In genomic region chr19:35661995-35662340, GRCh38 we compare ENCODE assay signal across 21 cellular contexts. TPM values are rescaled to one million over a fixed set of nuclear protein-coding genes. Genes with fewer than 3 reads are reported as not detected.
DNase-seq lines count a peak whose midpoint lies in the region; ATAC-seq and TF ChIP-seq lines count a peak whose summit lies in the region.
"Had no signal": no experiment of that assay in that cellular context is flagged by ENCODE, and none has a peak within 500 bp of the region (broad histone marks: within the 10 kb centered on the region; RNA-seq: fewer than 3 reads in every experiment).

No MANE protein-coding gene starts in this region.

- H3K4me3 Mint-ChIP-seq in T-helper 17 cell = no peak overlapping the region
- no peak overlapping the region for H3K4me3 Mint-ChIP-seq in glutamatergic neuron (ENCODE audit: unreplicated experiment)
- H3K4me3 Mint-ChIP-seq: CD14-positive monocyte; CD4-positive, alpha-beta memory T cell; CD4-positive, CD25-positive, alpha-beta regulatory T cell; CD8-positive, alpha-beta memory T cell had no signal

- H3K27ac Mint-ChIP-seq in T-helper 17 cell (peak overlapping the region; percentile 79), glutamatergic neuron (ENCODE audit: unreplicated experiment) (no peak overlapping the region)
- H3K27ac Mint-ChIP-seq: CD4-positive, alpha-beta memory T cell; CD4-positive, CD25-positive, alpha-beta regulatory T cell had no signal

- H3K27me3 ChIP-seq in right lobe of liver = no peaks in the 10 kb centered on the region
- H3K27me3 ChIP-seq: BLaER1 had no signal

- WGBS in right lobe of liver (ENCODE audit: insufficient coverage, low coverage, low lambda C conversion rate, missing lambda C conversion rate) = 85% methylated on average over 5 of the region's 6 CpGs

- ATAC-seq in T-helper 17 cell = no peak
- ATAC-seq in right lobe of liver = no peak
- ATAC-seq in GM18511 (IDR thresholded peaks at IDR 0.05; ENCODE audit: unreplicated experiment) = no peak

- H3K36me3 Mint-ChIP-seq in T-helper 17 cell (ENCODE audit: low read depth) (peaks cover 3% of the 10 kb centered on the region), glutamatergic neuron (ENCODE audit: unreplicated experiment) (no peaks in the 10 kb centered on the region)

- no peak for TF ChIP-seq POLR2A in right lobe of liver (IDR thresholded peaks at IDR 0.05)

- H3K9me3 ChIP-seq in T-helper 17 cell (ENCODE audit: control insufficient read depth, low read length, poor library complexity, severe bottlenecking) = no peaks in the 10 kb centered on the region
- H3K9me3 ChIP-seq in right lobe of liver = no peaks in the 10 kb centered on the region
- H3K9me3 ChIP-seq: BE2C had no signal

- H3K27ac ChIP-seq in right lobe of liver = peak overlapping the region in 2 of 3 donors; percentile 21 to 43
- H3K27ac ChIP-seq: BLaER1 had no signal

- H3K36me3 ChIP-seq in right lobe of liver = peaks cover 8 to 26% (median 12%) of the 10 kb centered on the region in 4 donors

- DNase-seq in T-helper 17 cell = no peak
- no peak for DNase-seq in right lobe of liver
- DNase-seq in NCI-H1930 (lab: John Stamatoyannopoulos, UW) = no peak
- no peak for DNase-seq in glutamatergic neuron
- DNase-seq: 8988T; ACHN; BE2C; C1 segment of cervical spinal cord; CD4-positive, alpha-beta memory T cell; CD4-positive, CD25-positive, alpha-beta regulatory T cell; CD8-positive, alpha-beta memory T cell; COR-L47; DMS 273 treated with DMSO at 0.1 percent for 48 hours; DMS153; DMS53; DMS79 treated with DMSO at 0.1 percent for 48 hours; GF-D8 had no signal

- H3K4me1 ChIP-seq in right lobe of liver = peaks cover 0 to 20% (median 8%) of the 10 kb centered on the region in 4 donors
- H3K4me1 ChIP-seq: BE2C had no signal

- peaks cover 5% of the 10 kb centered on the region for H3K4me1 Mint-ChIP-seq in T-helper 17 cell
- no peaks in the 10 kb centered on the region for H3K4me1 Mint-ChIP-seq in glutamatergic neuron (ENCODE audit: low read depth, unreplicated experiment)
- H3K4me1 Mint-ChIP-seq: CD14-positive monocyte had no signal

- intact Hi-C loops in right lobe of liver (cut with DNase I) = no loop called here

- no peak overlapping the region for H3K4me3 ChIP-seq in right lobe of liver
- H3K4me3 ChIP-seq: BLaER1 had no signal

- TF ChIP-seq CTCF in right lobe of liver (IDR thresholded peaks at IDR 0.05) (no peak), glutamatergic neuron (IDR thresholded peaks at IDR 0.05; ENCODE audit: partially characterized antibody, unreplicated experiment) (no peak)

- H3K27me3 Mint-ChIP-seq in T-helper 17 cell = no peaks in the 10 kb centered on the region
- peaks cover 3% of the 10 kb centered on the region for H3K27me3 Mint-ChIP-seq in glutamatergic neuron (ENCODE audit: unreplicated experiment)
- H3K27me3 Mint-ChIP-seq: CD4-positive, alpha-beta memory T cell; CD4-positive, CD25-positive, alpha-beta regulatory T cell; CD8-positive, alpha-beta memory T cell had no signal

- H3K9me3 Mint-ChIP-seq in glutamatergic neuron (ENCODE audit: unreplicated experiment) = no peaks in the 10 kb centered on the region
- H3K9me3 Mint-ChIP-seq: CD8-positive, alpha-beta memory T cell had no signal

RNA-seq across cellular contexts. Expression of gene UPK1A, which starts 4.3 kb away (rescaled TPM):
- under 1 TPM in 1 of 2 donors, not detected in 1; 0.44 TPM for total RNA-seq in T-helper 17 cell
- under 1 TPM in 1 of 6 experiments, not detected in 5; 0.27 TPM for total RNA-seq in right lobe of liver
- total RNA-seq in glutamatergic neuron (ENCODE audit: unreplicated experiment) = not detected
- total RNA-seq: A673; CD4-positive, CD25-positive, alpha-beta regulatory T cell had no signal

RNA-seq across cellular contexts. Expression of gene COX6B1, which starts 13.8 kb away (rescaled TPM):
- 100 to 1,000 TPM; 194 to 206 TPM for total RNA-seq in T-helper 17 cell
- total RNA-seq in right lobe of liver = 100 to 1,000 TPM; 189 to 697 (median 228) TPM
- 448 TPM for total RNA-seq in glutamatergic neuron (ENCODE audit: unreplicated experiment)

RNA-seq across cellular contexts. Expression of gene ETV2, which starts 20.4 kb away (rescaled TPM):
- total RNA-seq in T-helper 17 cell (under 1 TPM; 0.50 to 0.52 TPM), right lobe of liver (1 to 10 TPM in 1 of 6 experiments, under 1 TPM in 3, not detected in 2; 0.38 to 1.2 (median 0.57) TPM), glutamatergic neuron (ENCODE audit: unreplicated experiment) (1.3 TPM)
- total RNA-seq: CD4-positive, CD25-positive, alpha-beta regulatory T cell had no signal

RNA-seq across cellular contexts. Expression of gene RBM42, which starts 33.1 kb away (rescaled TPM):
- total RNA-seq in T-helper 17 cell = 10 to 100 TPM; 39.6 to 40.8 TPM
- total RNA-seq in right lobe of liver = 10 to 100 TPM; 27.8 to 46.5 (median 31.0) TPM
- total RNA-seq in glutamatergic neuron (ENCODE audit: unreplicated experiment) = 78.7 TPM

RNA-seq across cellular contexts. Expression of gene ZBTB32, which starts 42.4 kb away (rescaled TPM):
- 1 to 10 TPM; 3.4 to 5.0 TPM for total RNA-seq in T-helper 17 cell
- under 1 TPM in 1 of 6 experiments, not detected in 5; 0.15 TPM for total RNA-seq in right lobe of liver
- not detected for total RNA-seq in glutamatergic neuron (ENCODE audit: unreplicated experiment)
- total RNA-seq: A673 had no signal
